ENCODE assay signal across 1 cellular context in genomic region chr13:80751854-80752253, GRCh38.
TF ChIP-seq lines count a peak whose summit lies in the region.

No MANE protein-coding gene starts in this region.

TF ChIP-seq in H1, 55 proteins besides CTCF, POLR2A, EP300 and RAD21 (continued from another document):
- TF ChIP-seq CHD7 (IDR thresholded peaks at IDR 0.05; ENCODE audit: insufficient replicate concordance, low read length) (no peak), CBX5 (IDR thresholded peaks at IDR 0.05; ENCODE audit: low read depth, low read length) (no peak), JUN (IDR thresholded peaks at IDR 0.05; ENCODE audit: low read depth, low read length) (no peak), EGR1 (IDR thresholded peaks at IDR 0.05; ENCODE audit: borderline replicate concordance, low read depth, low read length) (no peak), SIN3A (conservative IDR thresholded peaks at IDR 0.05 in 1 of 2, IDR thresholded peaks at IDR 0.05 in 1 of 2; ENCODE audit: low read depth in 1 of 2, low read length in 2 of 2) (no peak), CREB1 (IDR thresholded peaks at IDR 0.05) (no peak), ATF3 (IDR thresholded peaks at IDR 0.05; ENCODE audit: insufficient read depth, low read depth, low read length) (no peak), TAF7 (optimal IDR thresholded peaks at IDR 0.05; ENCODE audit: borderline replicate concordance, low read depth, low read length) (no peak), ATF2 (IDR thresholded peaks at IDR 0.05; ENCODE audit: low read length) (no peak), PHF8 (conservative IDR thresholded peaks at IDR 0.05; ENCODE audit: low read depth, low read length) (no peak), FOSL1 (IDR thresholded peaks at IDR 0.05; ENCODE audit: insufficient read depth, low read depth, low read length) (no peak), YY1 (IDR thresholded peaks at IDR 0.05; ENCODE audit: low read depth, low read length) (no peak), SIX5 (IDR thresholded peaks at IDR 0.05; ENCODE audit: low read depth, low read length) (no peak), SP4 (IDR thresholded peaks at IDR 0.05; ENCODE audit: low read length) (no peak), SIRT6 (IDR thresholded peaks at IDR 0.05; ENCODE audit: low read length) (no peak), ASH2L (IDR thresholded peaks at IDR 0.05; ENCODE audit: low read length) (no peak), TAF1 (IDR thresholded peaks at IDR 0.05; ENCODE audit: low read depth, low read length) (no peak)
